Comparison of ENCODE assay signal across 8 cellular contexts in the genomic region with DNA sequence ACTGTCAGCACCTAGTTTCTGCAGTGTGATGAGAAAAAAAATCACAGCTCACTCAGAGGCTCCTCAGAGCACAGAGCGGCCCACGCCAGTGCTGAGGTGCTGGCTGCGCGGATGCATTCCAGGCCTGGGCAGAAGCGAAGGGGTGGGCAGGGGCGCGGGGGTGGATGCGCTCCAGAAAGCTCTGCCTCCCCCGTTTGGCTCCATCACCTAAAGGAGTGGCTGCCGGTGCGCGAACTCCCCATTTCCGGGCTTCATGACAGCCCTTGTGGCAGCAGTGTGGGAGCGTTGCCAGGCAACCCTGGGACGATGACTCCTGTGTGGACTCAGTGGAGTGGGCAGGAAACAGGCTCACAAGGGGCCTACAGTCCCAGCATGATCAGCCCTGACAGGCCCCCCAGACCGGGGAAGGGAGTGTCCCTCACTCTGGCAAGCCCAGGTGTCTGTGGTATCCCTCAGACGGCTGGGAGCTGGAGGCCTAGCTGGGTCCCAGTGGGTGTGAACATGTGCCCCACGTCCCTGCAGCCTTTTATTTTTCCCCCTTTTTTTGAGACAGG. TPM values are rescaled to one million over a fixed set of nuclear protein-coding genes. Genes with fewer than 3 reads are reported as not detected.
DNase-seq lines count a peak whose midpoint lies in the region; ATAC-seq and TF ChIP-seq lines count a peak whose summit lies in the region.
"Had no signal": no experiment of that assay in that cellular context is flagged by ENCODE, and none has a peak within 500 bp of the region (broad histone marks: within the 10 kb centered on the region; RNA-seq: fewer than 3 reads in every experiment).

No MANE protein-coding gene starts in this region.

- H3K27me3 ChIP-seq in body of pancreas: no peaks in the 10 kb centered on the region

- H3K9me3 ChIP-seq in body of pancreas (no peaks in the 10 kb centered on the region), mucosa of descending colon (no peaks in the 10 kb centered on the region)
- H3K9me3 ChIP-seq: psoas muscle had no signal

- no peak for TF ChIP-seq POLR2A in body of pancreas (IDR thresholded peaks at IDR 0.05)

- peak overlapping the region in 1 of 4 donors; percentile 22 for H3K27ac ChIP-seq in body of pancreas
- H3K27ac ChIP-seq: psoas muscle had no signal

- intact Hi-C loops in body of pancreas (cut with DNase I) (no loop called here), mucosa of descending colon (cut with DNase I, micrococcal nuclease) (no loop called here)

- TF ChIP-seq CTCF in body of pancreas (IDR thresholded peaks at IDR 0.05) (no peak), mucosa of descending colon (IDR thresholded peaks at IDR 0.05) (no peak)

- peak; percentile 44 to 66 (median 64) for DNase-seq in body of pancreas
- peak; percentile 29 to 77 (median 65) for DNase-seq in mucosa of descending colon
- peak; percentile 68 for DNase-seq in stimulated activated naive CD4-positive, alpha-beta T cell treated with Interleukin-2 at 50 U/mL for 16 hours (lab: John Stamatoyannopoulos, UW)
- DNase-seq in H4 (ENCODE audit: low spot score): no peak
- DNase-seq in HPDE6-E6E7 (ENCODE audit: extremely low spot score): no peak

- H3K4me3 ChIP-seq in body of pancreas: no peak overlapping the region
- H3K4me3 ChIP-seq in mucosa of descending colon: no peak overlapping the region
- H3K4me3 ChIP-seq: psoas muscle had no signal

- H3K4me1 ChIP-seq in body of pancreas (peaks cover 16% of the 10 kb centered on the region), mucosa of descending colon (ENCODE audit: low read depth) (peaks cover 25% of the 10 kb centered on the region)

- H3K36me3 ChIP-seq in body of pancreas (replicated peaks in 1 of 2; ENCODE audit: insufficient read depth in 1 of 2, low read depth in 2 of 2) (peaks cover 0 to 6% of the 10 kb centered on the region in 2 donors), mucosa of descending colon (ENCODE audit: low read depth) (peaks cover 9% of the 10 kb centered on the region)

- ATAC-seq in HG02852 (IDR thresholded peaks at IDR 0.05; ENCODE audit: unreplicated experiment) (peak; percentile 64), body of pancreas (no peak), mucosa of descending colon (no peak)
- peak; percentile 69 to 71 for ATAC-seq in activated CD4-positive, CD25-positive, alpha-beta regulatory T cell treated with anti-CD3 and anti-CD28 coated beads, Interleukin-2, amount 50 U/mL, for 24 hours

- whole genome bisulfite sequencing in body of pancreas, 2 donors: 70% methylated on average over 3 to 18 of the region's 18 CpGs

RNA-seq across cellular contexts. Expression of gene NUDT16L1, which starts 32.8 kb away (rescaled TPM):
- total RNA-seq in body of pancreas (10 to 100 TPM; 18.7 to 25.4 TPM), mucosa of descending colon (10 to 100 TPM; 28.3 to 47.8 (median 40.4) TPM)
- 37.1 and 39.6 TPM in 2 replicates for total RNA-seq in H4 (2014; rRNA removed; shearing (Covaris generic))

RNA-seq across cellular contexts. Expression of gene MGRN1, which starts 35.9 kb away (rescaled TPM):
- total RNA-seq in body of pancreas (10 to 100 TPM; 23.3 to 44.8 TPM), mucosa of descending colon (10 to 100 TPM; 72.3 to 80.2 (median 77.0) TPM)
- total RNA-seq in H4 (2014; rRNA removed; shearing (Covaris generic)): 15.4 and 16.1 TPM in 2 replicates

RNA-seq across cellular contexts. Expression of gene UBALD1, which starts 45.8 kb away (rescaled TPM):
- total RNA-seq in body of pancreas (10 to 100 TPM; 11.9 to 19.4 TPM), mucosa of descending colon (10 to 100 TPM; 21.3 to 38.8 (median 22.5) TPM)
- total RNA-seq in H4 (2014; rRNA removed; shearing (Covaris generic)): 2.2 and 2.5 TPM in 2 replicates

Comparison
In these comparisons a context has a peak if more than half of its experiments do, and no peak if none do; other contexts are left out.
1. ATAC-seq: peak in HG02852 (single experiment) and activated CD4-positive, CD25-positive, alpha-beta regulatory T cell treated with anti-CD3 and anti-CD28 coated beads, Interleukin-2, amount 50 U/mL, for 24 hours (2 of 2); none in body of pancreas (single experiment) and mucosa of descending colon (single experiment).
2. DNase-seq: peak in body of pancreas (4 of 4), mucosa of descending colon (3 of 3) and stimulated activated naive CD4-positive, alpha-beta T cell treated with Interleukin-2 at 50 U/mL for 16 hours (single experiment); none in H4 (single experiment) and HPDE6-E6E7 (single experiment).